Comparison of ENCODE assay signal across 8 cellular contexts in genomic region chr2:240586198-240586918, GRCh38. TPM values are rescaled to one million over a fixed set of nuclear protein-coding genes. Genes with fewer than 3 reads are reported as not detected.
A peak's percentile ranks its signal among the peaks of the same experiment; 100 is the strongest.
DNase-seq lines count a peak whose midpoint lies in the region; ATAC-seq and TF ChIP-seq lines count a peak whose summit lies in the region.

TSS of gene CAPN10 (plus strand) at chr2:240586734. CDS start at chr2:240586912, 178 bp downstream.

- H3K27ac ChIP-seq in ACC112 (ENCODE audit: low read depth, low read length) (peak within 1 kb of the TSS; percentile 76), VCaP (peak within 1 kb of the TSS; percentile 86), breast epithelium (peak within 1 kb of the TSS; percentile 93 to 98), smooth muscle cell (ENCODE audit: low read depth) (peak within 1 kb of the TSS; percentile 75)

- no peak for TF ChIP-seq POLR2A in breast epithelium (IDR thresholded peaks at IDR 0.05)

- peak within 1 kb of the TSS; percentile 97 for H3K4me2 ChIP-seq in smooth muscle cell

- H3K9me3 ChIP-seq in breast epithelium: no peaks in the 10 kb centered on the region
- no peaks in the 10 kb centered on the region for H3K9me3 ChIP-seq in smooth muscle cell (replicated peaks; ENCODE audit: low read depth)

- H3K4me3 ChIP-seq in ACC112 (ENCODE audit: low read depth, low read length) (peak within 1 kb of the TSS; percentile 89), breast epithelium (peak within 1 kb of the TSS; percentile 84 to 97 (median 87)), smooth muscle cell (peak within 1 kb of the TSS; percentile 92)

- H2AFZ ChIP-seq in ACC112 (ENCODE audit: low read length, unreplicated experiment) (peak within 1 kb of the TSS; percentile 92), smooth muscle cell (ENCODE audit: low read depth) (peak within 1 kb of the TSS; percentile 96)

- H3K27me3 ChIP-seq in ACC112 (ENCODE audit: insufficient read depth, low read length): no peaks in the 10 kb centered on the region
- H3K27me3 ChIP-seq in breast epithelium: no peaks in the 10 kb centered on the region
- no peaks in the 10 kb centered on the region for H3K27me3 ChIP-seq in smooth muscle cell (ENCODE audit: low read depth)

- H3K36me3 ChIP-seq in ACC112 (ENCODE audit: insufficient read depth, low read length) (no peaks in the 10 kb centered on the region), breast epithelium (no peaks in the 10 kb centered on the region), smooth muscle cell (ENCODE audit: low read depth) (no peaks in the 10 kb centered on the region)

- H3F3A ChIP-seq in smooth muscle cell (ENCODE audit: low read depth): peaks cover under 1% of the 10 kb centered on the region

- H3K79me2 ChIP-seq in ACC112 (ENCODE audit: control insufficient read depth, insufficient read depth, low read length, unreplicated experiment) (peaks cover 60% of the 10 kb centered on the region), smooth muscle cell (ENCODE audit: low read depth) (peaks cover 76% of the 10 kb centered on the region)

- intact Hi-C loops in breast epithelium (cut with DNase I; ENCODE audit: low total_unique reads): no loop called here

- peaks cover 53% of the 10 kb centered on the region for H4K20me1 ChIP-seq in smooth muscle cell (ENCODE audit: low read depth)

- TF ChIP-seq CTCF in VCaP (conservative IDR thresholded peaks at IDR 0.05) (no peak), breast epithelium (IDR thresholded peaks at IDR 0.05) (no peak), smooth muscle cell (IDR thresholded peaks at IDR 0.05; ENCODE audit: borderline replicate concordance, insufficient read depth, poor library complexity, severe bottlenecking) (no peak)

- 2% methylated on average over 67 of the region's 88 CpGs for WGBS in smooth muscle cell (ENCODE audit: low lambda C conversion rate)

- ATAC-seq in GM18870 (IDR thresholded peaks at IDR 0.05; ENCODE audit: unreplicated experiment) (peak; percentile 42), HG03135 (IDR thresholded peaks at IDR 0.05; ENCODE audit: unreplicated experiment) (peak; percentile 63)

- DNase-seq in NCI-H2196 treated with DMSO at 0.1 percent for 48 hours (lab: John Stamatoyannopoulos, UW; ENCODE audit: unreplicated experiment) (peak; percentile 95), breast epithelium (ENCODE audit: low spot score in 2 of 2) (peak; percentile 97 to 98), iPS-NIHi11 (ENCODE audit: low spot score) (peak; percentile 98), smooth muscle cell (lab: John Stamatoyannopoulos, UW; ENCODE audit: unreplicated experiment) (peak; percentile 96)

- peak within 1 kb of the TSS; percentile 94 for H3K9ac ChIP-seq in smooth muscle cell (ENCODE audit: low read depth)

- H3K4me1 ChIP-seq in ACC112 (ENCODE audit: control insufficient read depth, insufficient read depth, low read length, unreplicated experiment) (peaks cover 41% of the 10 kb centered on the region), breast epithelium (peaks cover 22 to 24% of the 10 kb centered on the region in 2 donors), smooth muscle cell (ENCODE audit: low read depth) (peaks cover 23% of the 10 kb centered on the region)

RNA-seq across cellular contexts. Expression of gene CAPN10, which starts in this region (rescaled TPM):
- total RNA-seq in breast epithelium: 10 to 100 TPM; 17.0 to 26.2 (median 25.5) TPM
- 6.6 and 6.9 TPM in 2 replicates for total RNA-seq in smooth muscle cell
- polyA plus RNA-seq in smooth muscle cell: 17.0 and 23.6 TPM in 2 replicates

Comparison
In these comparisons a context has a peak if more than half of its experiments do, and no peak if none do; other contexts are left out.
1. Peak in every context shown above with its lines: DNase-seq, ATAC-seq, H3K4me3 ChIP-seq and H3K27ac ChIP-seq.